ENCODE assay signal across 23 cellular contexts in genomic region chr22:21673534-21674321, GRCh38. TPM values are rescaled to one million over a fixed set of nuclear protein-coding genes. Genes with fewer than 3 reads are reported as not detected.
DNase-seq lines count a peak whose midpoint lies in the region; ATAC-seq, FAIRE-seq and TF ChIP-seq lines count a peak whose summit lies in the region.
"Had no signal": no experiment of that assay in that cellular context is flagged by ENCODE, and none has a peak within 500 bp of the region (broad histone marks: within the 10 kb centered on the region; RNA-seq: fewer than 3 reads in every experiment).

No MANE protein-coding gene starts in this region.

- 90% methylated on average over 8 of the region's 12 CpGs for WGBS in A549 (ENCODE audit: missing lambda C conversion rate)

- H3K4me1 Mint-ChIP-seq in GM23338 = no peaks in the 10 kb centered on the region

- no peaks in the 10 kb centered on the region for H3K79me2 ChIP-seq in GM23338 (replicated peaks; ENCODE audit: insufficient read depth)

- H3K4me1 ChIP-seq in A549 (no peaks in the 10 kb centered on the region), GM23338 (ENCODE audit: insufficient read depth) (no peaks in the 10 kb centered on the region)

- TF ChIP-seq EP300 in A549 (IDR thresholded peaks at IDR 0.05) = no peak

- H3K9me2 ChIP-seq in GM23338 (ENCODE audit: insufficient read depth) = no peaks in the 10 kb centered on the region

- H3K36me3 Mint-ChIP-seq in GM23338 (ENCODE audit: low read depth) = peaks cover 75% of the 10 kb centered on the region

- H3K36me3 ChIP-seq in GM23338 (ENCODE audit: insufficient read depth) = peaks cover 28% of the 10 kb centered on the region; the same call in 1 of the 2 replicates

- peaks cover 14% of the 10 kb centered on the region for H3K9me3 Mint-ChIP-seq in GM23338
- H3K9me3 Mint-ChIP-seq: CD8-positive, alpha-beta memory T cell; HFFc6 had no signal

- H4K20me1 ChIP-seq in GM23338 (replicated peaks; ENCODE audit: insufficient read depth) = peaks cover 4% of the 10 kb centered on the region

- in situ Hi-C loops in GM13976 (cut with MboI; ENCODE audit: low sequenced_read_pairs, unreplicated experiment) = no loop called here

- no peak overlapping the region for H2AFZ ChIP-seq in GM23338
- H2AFZ ChIP-seq: PC-9 had no signal

- no peak for FAIRE-seq in A549 (lab: Jason Lieb, UNC)
- FAIRE-seq: D721Med, GM12892 had no signal

- no peaks in the 10 kb centered on the region for H3K9me3 ChIP-seq in A549

- TF ChIP-seq POLR2A in A549 (IDR thresholded peaks at IDR 0.05; ENCODE audit: low read length) = no peak

- no peak overlapping the region for H3K4me3 Mint-ChIP-seq in GM23338
- H3K4me3 Mint-ChIP-seq: CD8-positive, alpha-beta memory T cell; HFFc6 had no signal

- POLR2A ChIA-PET in A549 (lab: Yijun Ruan, JAX) = no interaction called here

- no peaks in the 10 kb centered on the region for H3F3A ChIP-seq in GM23338 (replicated peaks; ENCODE audit: low read depth)

- CTCF ChIA-PET in A549 (lab: Yijun Ruan, JAX) = interaction anchor here (2.6 kb wide), 1 partner anchor 13 kb away, joined by 5 read pairs; no protein-coding TSS in a partner anchor

- peaks cover 6% of the 10 kb centered on the region for H3K27me3 Mint-ChIP-seq in GM23338 (ENCODE audit: insufficient read depth, low read depth, poor library complexity)
- H3K27me3 Mint-ChIP-seq: CD8-positive, alpha-beta memory T cell had no signal

- H3K4me3 ChIP-seq in A549 (no peak overlapping the region), GM23338 (no peak overlapping the region), epithelial cell of esophagus (ENCODE audit: low read length) (no peak overlapping the region)
- H3K4me3 ChIP-seq: PC-9 had no signal

- no peak for DNase-seq in A549 (ENCODE audit: low read depth in 1 of 2, low spot score in 1 of 2)
- no peak for DNase-seq in GM23338 (ENCODE audit: low spot score)
- no peak for DNase-seq in epithelial cell of esophagus (ENCODE audit: low read depth)
- peak; percentile 37 for DNase-seq in left kidney (ENCODE audit: low read depth, low spot score)
- no peak for DNase-seq in GM13976 (ENCODE audit: low spot score)
- no peak for DNase-seq in stimulated activated CD4-positive, alpha-beta T cell treated with anti-CD3 and anti-CD28 coated beads, Interleukin-4, amount 100 ng/mL, for 24 hours
- DNase-seq: C1 segment of cervical spinal cord; CD8-positive, alpha-beta memory T cell; H7; HFFc6; IMR-90; Karpas-422; NCI-H1048; NCI-H1436; NCI-H1930; NCI-H226; PC-9; SIG-M5 had no signal

- TF ChIP-seq CTCF in A549 (IDR thresholded peaks at IDR 0.05) = no peak
- no peak for TF ChIP-seq CTCF in GM23338 (conservative IDR thresholded peaks at IDR 0.05; ENCODE audit: low read depth in 2 of 2)
- TF ChIP-seq CTCF in epithelial cell of esophagus (IDR thresholded peaks at IDR 0.05; ENCODE audit: insufficient read depth, low read depth, low read length, missing control alignments) = peak; percentile 16
- no peak for TF ChIP-seq CTCF in GM13976 (IDR thresholded peaks at IDR 0.05; ENCODE audit: borderline replicate concordance, control extremely low read depth, extremely low read depth, insufficient read depth, missing control alignments)

- no peak for TF ChIP-seq RAD21 in A549 (conservative IDR thresholded peaks at IDR 0.05 in 1 of 2, IDR thresholded peaks at IDR 0.05 in 1 of 2)

- H3K27ac ChIP-seq in A549 (no peak overlapping the region), GM23338 (ENCODE audit: low read depth) (no peak overlapping the region)
- H3K27ac ChIP-seq: PC-9, RWPE1 had no signal

- ATAC-seq in A549 = peak; percentile 19 to 50; a peak in 3 of 6 replicates
- peak; percentile 48; the same call in 2 of the 3 replicates for ATAC-seq in GM23338
- ATAC-seq in HG03469 (IDR thresholded peaks at IDR 0.05; ENCODE audit: unreplicated experiment) = no peak

- H3K27me3 ChIP-seq in GM23338 (ENCODE audit: insufficient read depth) = no peaks in the 10 kb centered on the region

- H3K4me2 ChIP-seq in A549 (no peak overlapping the region), GM23338 (no peak overlapping the region)
- H3K4me2 ChIP-seq: PC-9 had no signal

- H3K27ac Mint-ChIP-seq in GM23338 = no peak overlapping the region
- H3K27ac Mint-ChIP-seq: HFFc6 had no signal

TF ChIP-seq in A549, 52 proteins besides CTCF, POLR2A, EP300 and RAD21:
- TF ChIP-seq SMC3 (IDR thresholded peaks at IDR 0.05) (no peak), HEYL (CRISPR knock-in tag; IDR thresholded peaks at IDR 0.05) (no peak), RFX5 (IDR thresholded peaks at IDR 0.05) (no peak)

TF ChIP-seq in GM23338, 12 proteins besides CTCF, POLR2A, EP300 and RAD21 (continues in another document):
- TF ChIP-seq POLR2AphosphoS5 (IDR thresholded peaks at IDR 0.05; ENCODE audit: low read depth) (no peak), STAT1 (IDR thresholded peaks at IDR 0.05; ENCODE audit: unreplicated experiment) (no peak), ETS1 (IDR thresholded peaks at IDR 0.05) (no peak), REST (IDR thresholded peaks at IDR 0.05; ENCODE audit: unreplicated experiment) (no peak), EZH2 (IDR thresholded peaks at IDR 0.05; ENCODE audit: low read depth, unreplicated experiment) (no peak), NANOG (IDR thresholded peaks at IDR 0.05; ENCODE audit: borderline replicate concordance) (no peak)

RNA-seq across cellular contexts. Expression of gene PPIL2, which starts 7.9 kb away (rescaled TPM):
- polyA plus RNA-seq in A549 (2011; rRNA removed) = 38.7 and 39.0 TPM in 2 replicates
- polyA plus RNA-seq in A549 (2012; cell fraction: cytosol; rRNA removed) = 37.6 and 38.7 TPM in 2 replicates
- 118 and 125 TPM in 2 replicates for polyA plus RNA-seq in A549 (2012; cell fraction: nucleus; rRNA removed)
- 30.8 to 34.0 TPM (median 31.4 TPM) in 3 replicates for polyA plus RNA-seq in A549 (2017; fragmentation: RNase III; extraction: RNeasy Plus Mini Kit Qiagen cat#74134 plus additional on column Dnase treatment)
- polyA minus RNA-seq in A549 (2011; rRNA and poly(A)+ RNA removed) = 31.0 and 31.8 TPM in 2 replicates
- total RNA-seq in GM23338 (2014; rRNA removed; shearing (Covaris generic)) = 30.7 and 34.1 TPM in 2 replicates
- 21.6 and 23.0 TPM in 2 replicates for polyA plus RNA-seq in GM23338 (2016; fragmentation: Nextera tagmentation; extraction: Ambion mirVana)

RNA-seq across cellular contexts. Expression of gene SDF2L1, which starts 31.6 kb away (rescaled TPM):
- polyA plus RNA-seq in A549 (2011; rRNA removed) (13.7 and 17.5 TPM in 2 replicates), A549 (2017; fragmentation: RNase III; extraction: RNeasy Plus Mini Kit Qiagen cat#74134 plus additional on column Dnase treatment) (38.8 to 41.9 TPM (median 41.0 TPM) in 3 replicates), GM23338 (2016; fragmentation: Nextera tagmentation; extraction: Ambion mirVana) (72.7 and 74.8 TPM in 2 replicates)
- polyA plus RNA-seq in A549 (2012; cell fraction: cytosol; rRNA removed) = 99.7 and 128 TPM in 2 replicates
- polyA plus RNA-seq in A549 (2012; cell fraction: nucleus; rRNA removed) = 61.8 and 78.3 TPM in 2 replicates
- polyA minus RNA-seq in A549 (2011; rRNA and poly(A)+ RNA removed) = 9.5 and 13.4 TPM in 2 replicates
- 60.3 and 62.3 TPM in 2 replicates for total RNA-seq in GM23338 (2014; rRNA removed; shearing (Covaris generic))

RNA-seq across cellular contexts. Expression of gene CCDC116, which starts 41.2 kb away (rescaled TPM):
- polyA plus RNA-seq in A549 (2011; rRNA removed) = 0.05 TPM in 1 of 2 replicates, not detected in the other
- polyA plus RNA-seq in A549 (2012; cell fraction: cytosol; rRNA removed) = 0.04 and 0.10 TPM in 2 replicates
- 0.72 and 1.0 TPM in 2 replicates for polyA plus RNA-seq in A549 (2012; cell fraction: nucleus; rRNA removed)
- polyA plus RNA-seq in A549 (2017; fragmentation: RNase III; extraction: RNeasy Plus Mini Kit Qiagen cat#74134 plus additional on column Dnase treatment) = 0.04 to 0.06 TPM in 2 of 3 replicates, not detected in the other
- not detected in 2 replicates for polyA minus RNA-seq in A549 (2011; rRNA and poly(A)+ RNA removed)
- total RNA-seq in GM23338 (2014; rRNA removed; shearing (Covaris generic)) = 0.14 TPM in 1 of 2 replicates, not detected in the other
- polyA plus RNA-seq in GM23338 (2016; fragmentation: Nextera tagmentation; extraction: Ambion mirVana) = 0.35 TPM in 1 of 2 replicates, not detected in the other
- total RNA-seq: HT1080 had no signal
- polyA plus RNA-seq: CD8-positive, alpha-beta memory T cell had no signal

RNA-seq across cellular contexts. Expression of gene YDJC, which starts 43.9 kb away (rescaled TPM):
- polyA plus RNA-seq in A549 (2011; rRNA removed) = 24.8 and 27.0 TPM in 2 replicates
- polyA plus RNA-seq in A549 (2012; cell fraction: cytosol; rRNA removed) = 60.0 and 90.3 TPM in 2 replicates
- 74.3 and 115 TPM in 2 replicates for polyA plus RNA-seq in A549 (2012; cell fraction: nucleus; rRNA removed)
- polyA plus RNA-seq in A549 (2017; fragmentation: RNase III; extraction: RNeasy Plus Mini Kit Qiagen cat#74134 plus additional on column Dnase treatment) = 28.3 to 29.9 TPM (median 28.3 TPM) in 3 replicates
- 10.5 and 13.7 TPM in 2 replicates for polyA minus RNA-seq in A549 (2011; rRNA and poly(A)+ RNA removed)
- 58.8 and 83.7 TPM in 2 replicates for total RNA-seq in GM23338 (2014; rRNA removed; shearing (Covaris generic))
- 53.3 and 58.4 TPM in 2 replicates for polyA plus RNA-seq in GM23338 (2016; fragmentation: Nextera tagmentation; extraction: Ambion mirVana)
